Comparison of ENCODE assay signal across 8 cellular contexts in the genomic region with DNA sequence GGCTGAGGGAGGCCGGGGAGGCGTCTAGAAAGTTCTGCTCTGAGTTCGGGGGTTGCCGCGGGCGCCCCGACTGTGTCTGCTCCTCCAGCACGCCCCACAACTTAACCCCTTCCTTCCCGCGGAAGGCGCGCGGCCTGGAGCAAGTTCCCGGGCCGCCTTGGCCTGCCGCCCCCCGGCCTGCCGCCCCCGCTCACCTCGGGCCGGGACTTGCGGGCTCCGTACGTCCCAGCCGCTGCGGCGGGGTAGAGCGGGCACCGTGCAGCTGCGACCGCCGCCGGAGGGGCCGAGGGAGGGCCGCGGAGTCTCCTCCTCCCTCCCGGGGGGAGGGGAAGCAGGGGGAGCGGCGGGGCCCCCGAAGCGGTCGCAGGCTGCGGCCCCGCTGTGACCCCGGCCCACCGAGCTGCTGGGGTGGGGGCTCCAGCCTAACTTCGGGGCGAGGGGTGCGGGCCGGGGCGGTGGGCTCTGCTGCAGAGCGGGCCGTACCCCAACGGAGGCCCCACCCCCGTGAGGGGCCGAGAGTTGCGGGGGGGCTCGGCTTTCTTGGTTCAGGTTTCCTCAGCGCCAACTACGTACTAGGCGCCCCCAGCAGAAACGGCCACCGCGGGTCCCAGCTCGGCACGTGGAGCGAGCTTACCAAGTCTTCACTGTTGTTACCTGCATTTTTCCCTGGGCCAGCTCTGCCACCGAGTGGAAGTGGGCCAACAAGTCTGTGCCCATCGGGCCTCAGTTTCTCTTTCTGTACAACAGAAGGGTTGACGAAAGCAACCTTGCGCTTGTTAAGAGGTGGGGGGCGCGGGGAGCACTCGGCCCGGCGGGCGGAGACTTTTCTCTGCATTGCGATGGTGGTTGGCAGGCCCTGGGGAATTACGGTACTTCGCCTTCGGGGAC. TPM values are rescaled to one million over a fixed set of nuclear protein-coding genes. Genes with fewer than 3 reads are reported as not detected.
A peak's percentile ranks its signal among the peaks of the same experiment; 100 is the strongest.
DNase-seq lines count a peak whose midpoint lies in the region; ATAC-seq, FAIRE-seq and TF ChIP-seq lines count a peak whose summit lies in the region.

A gene (minus strand): TSS at position 266 of the 888 bp plus-strand sequence. CDS start 7,394 bp downstream, outside the sequence.

- no peaks in the 10 kb centered on the region for H4K20me1 ChIP-seq in endothelial cell of umbilical vein (replicated peaks; ENCODE audit: control insufficient read depth, extremely low read depth, insufficient read depth, low read length)

- H3K4me1 ChIP-seq in endothelial cell of umbilical vein (ENCODE audit: control insufficient read depth, extremely low read depth, insufficient read depth, low read length) = peaks cover 25% of the 10 kb centered on the region
- peaks cover 16% of the 10 kb centered on the region for H3K4me1 ChIP-seq in mucosa of stomach (ENCODE audit: control insufficient read depth, insufficient read depth, low read length)
- H3K4me1 ChIP-seq in tibial artery = peaks cover 0 to 45% (median 38%) of the 10 kb centered on the region in 4 donors

- H3K36me3 ChIP-seq in endothelial cell of umbilical vein (ENCODE audit: control insufficient read depth in 2 of 2, extremely low read depth in 1 of 2, insufficient read depth in 2 of 2, low read length in 2 of 2) (no peaks in the 10 kb centered on the region), mucosa of stomach (ENCODE audit: control insufficient read depth, insufficient read depth, low read length) (no peaks in the 10 kb centered on the region), tibial artery (no peaks in the 10 kb centered on the region)

- H3K4me2 ChIP-seq in endothelial cell of umbilical vein (ENCODE audit: insufficient read depth, low read length) = peak within 1 kb of the TSS; percentile 89

- DNase-seq in EL = peak; percentile 46
- DNase-seq in HTR-8/SVneo (ENCODE audit: insufficient read length, low spot score) = peak; percentile 56
- peak; percentile 60 to 72 for DNase-seq in activated CD4-positive, alpha-beta T cell treated with anti-CD3 and anti-CD28 coated beads, Interleukin-2, amount 50 U/mL, for 48 hours
- DNase-seq in endothelial cell of umbilical vein (ENCODE audit: low read depth, low spot score) = peak; percentile 49
- DNase-seq in tibial artery = peak in 1 of 2 donors; percentile 76
- DNase-seq in DMS79 treated with DMSO at 0.1 percent for 48 hours (lab: John Stamatoyannopoulos, UW) = no peak

- H3K27ac ChIP-seq in endothelial cell of umbilical vein (ENCODE audit: insufficient read depth, low read depth, low read length) (peak within 1 kb of the TSS; percentile 18), tibial artery (peak within 1 kb of the TSS; percentile 86 to 91)

- TF ChIP-seq POLR2A in endothelial cell of umbilical vein (IDR thresholded peaks at IDR 0.05; ENCODE audit: low read depth, low read length) = no peak

- CTCF ChIA-PET in endothelial cell of umbilical vein (lab: Charles Lee) = interaction anchor here (1.0 to 2.5 kb wide), 8 partner anchors 10 to 119 kb away, joined by 3 to 10 read pairs (median 5); a partner anchor contains a TSS

- H3K27me3 ChIP-seq in endothelial cell of umbilical vein (ENCODE audit: control insufficient read depth in 2 of 2, insufficient read depth in 2 of 2, low read length in 2 of 2) (peaks cover 3 to 24% of the 10 kb centered on the region in 2 experiments), mucosa of stomach (ENCODE audit: control insufficient read depth, insufficient read depth, low read length) (peaks cover 10% of the 10 kb centered on the region), tibial artery (no peaks in the 10 kb centered on the region)

- intact Hi-C loops in endothelial cell of umbilical vein (cut with micrococcal nuclease) (no loop called here), tibial artery (cut with DNase I; ENCODE audit: low total_unique reads) (loop anchor here (10.0 kb wide), 1 partner anchor 232 kb away; no protein-coding TSS in a partner anchor)

- ATAC-seq in GM21423 (IDR thresholded peaks at IDR 0.05; ENCODE audit: unreplicated experiment) = peak; percentile 9

- POLR2A ChIA-PET in endothelial cell of umbilical vein (lab: Charles Lee) = no interaction called here

- H3K9me3 ChIP-seq in endothelial cell of umbilical vein (replicated peaks; ENCODE audit: control insufficient read depth, insufficient read depth, low read length) = no peaks in the 10 kb centered on the region
- H3K9me3 ChIP-seq in mucosa of stomach (ENCODE audit: control insufficient read depth, low read length) = no peaks in the 10 kb centered on the region
- H3K9me3 ChIP-seq in tibial artery = no peaks in the 10 kb centered on the region

- TF ChIP-seq CTCF in endothelial cell of umbilical vein (IDR thresholded peaks at IDR 0.05; ENCODE audit: extremely low read depth in 1 of 2, insufficient read depth in 1 of 2, low read depth in 1 of 2, low read length in 2 of 2) = no peak
- no peak for TF ChIP-seq CTCF in tibial artery (IDR thresholded peaks at IDR 0.05)

- H3K79me2 ChIP-seq in endothelial cell of umbilical vein (ENCODE audit: control insufficient read depth, insufficient read depth, low read length) = no peaks in the 10 kb centered on the region

- dilution Hi-C loops in endothelial cell of umbilical vein (cut with MboI; ENCODE audit: extremely low pct_ligation_motif_present, low sequenced_read_pairs) = no loop called here

- H2AFZ ChIP-seq in endothelial cell of umbilical vein (ENCODE audit: low read depth, low read length) = peak within 1 kb of the TSS; percentile 95

- no peaks in the 10 kb centered on the region for H3K9me1 ChIP-seq in endothelial cell of umbilical vein (replicated peaks; ENCODE audit: control insufficient read depth, extremely low read depth, insufficient read depth, low read length)

- H3K4me3 ChIP-seq in endothelial cell of umbilical vein (replicated peaks in 1 of 3; ENCODE audit: insufficient read depth in 1 of 3, low read depth in 1 of 3, low read length in 3 of 3) (peak within 1 kb of the TSS; percentile 80 to 82 (median 80)), mucosa of stomach (ENCODE audit: low read length) (peak within 1 kb of the TSS; percentile 54), tibial artery (peak within 1 kb of the TSS; percentile 78 to 89)

- H3K9ac ChIP-seq in endothelial cell of umbilical vein (replicated peaks; ENCODE audit: extremely low read depth, insufficient read depth, low read length) (peak within 1 kb of the TSS; percentile 66), mucosa of stomach (ENCODE audit: low read length) (peak within 1 kb of the TSS; percentile 69)

- no TSS peak for BruUV-seq in endothelial cell of umbilical vein (replicated peaks; lab: Mats Ljungman, UMichigan)

- FAIRE-seq in HTR-8/SVneo (lab: Jason Lieb, UNC) = no peak
- peak; percentile 72 for FAIRE-seq in endothelial cell of umbilical vein (lab: Jason Lieb, UNC)

TF ChIP-seq in endothelial cell of umbilical vein, 7 proteins besides CTCF, POLR2A, EP300 and RAD21:
- TF ChIP-seq FOS (IDR thresholded peaks at IDR 0.05; ENCODE audit: borderline replicate concordance, insufficient read depth, low read length) (no peak), POLR2AphosphoS5 (IDR thresholded peaks at IDR 0.05; ENCODE audit: insufficient read depth, low read depth, low read length) (no peak), JUN (IDR thresholded peaks at IDR 0.05; ENCODE audit: borderline replicate concordance, insufficient read depth, insufficient read length, low read depth) (no peak), MYC (IDR thresholded peaks at IDR 0.05; ENCODE audit: low read depth, low read length) (no peak)
- TF ChIP-seq, protein P1, sequence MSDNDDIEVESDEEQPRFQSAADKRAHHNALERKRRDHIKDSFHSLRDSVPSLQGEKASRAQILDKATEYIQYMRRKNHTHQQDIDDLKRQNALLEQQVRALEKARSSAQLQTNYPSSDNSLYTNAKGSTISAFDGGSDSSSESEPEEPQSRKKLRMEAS (IDR thresholded peaks at IDR 0.05; ENCODE audit: insufficient read depth, insufficient read length) = no peak

RNA-seq across cellular contexts. Expression of the gene that starts here (rescaled TPM):
- total RNA-seq in endothelial cell of umbilical vein = 6.6 and 7.8 TPM in 2 replicates
- 12.0 and 12.2 TPM in 2 replicates for polyA plus RNA-seq in endothelial cell of umbilical vein
- polyA plus RNA-seq in endothelial cell of umbilical vein (2011; cell fraction: cytosol; rRNA removed) = 8.3 and 11.9 TPM in 2 replicates
- 6.6 and 8.4 TPM in 2 replicates for polyA plus RNA-seq in endothelial cell of umbilical vein (2011; cell fraction: nucleus; rRNA removed)
- 5.1 and 7.9 TPM in 2 replicates for polyA plus RNA-seq in endothelial cell of umbilical vein (2012)
- polyA minus RNA-seq in endothelial cell of umbilical vein = 4.1 and 4.2 TPM in 2 replicates
- 1.9 TPM for polyA minus RNA-seq in endothelial cell of umbilical vein (2011; cell fraction: cytosol; rRNA and poly(A)+ RNA removed)
- 1.4 and 3.3 TPM in 2 replicates for polyA minus RNA-seq in endothelial cell of umbilical vein (2011; cell fraction: nucleus; rRNA and poly(A)+ RNA removed)
